10 cellular contexts compared by ENCODE assay signal in genomic region chr4:172962564-172963353, GRCh38.
DNase-seq lines count a peak whose midpoint lies in the region; ATAC-seq and TF ChIP-seq lines count a peak whose summit lies in the region.
"Had no signal": no experiment of that assay in that cellular context is flagged by ENCODE, and none has a peak within 500 bp of the region (broad histone marks: within the 10 kb centered on the region; RNA-seq: fewer than 3 reads in every experiment).

No MANE protein-coding gene starts in this region.

- peaks cover 13% of the 10 kb centered on the region for H3K4me1 ChIP-seq in A673 (ENCODE audit: insufficient read depth, low read length, poor library complexity, severe bottlenecking)

- CTCF ChIA-PET in A673 (lab: Charles Lee): no interaction called here

- no TSS peak for BruUV-seq in A673 (replicated peaks; lab: Mats Ljungman, UMichigan)

- H3K4me3 ChIP-seq in A673 (ENCODE audit: low read depth, low read length, poor library complexity, severe bottlenecking): no peak overlapping the region

- H3K27me3 ChIP-seq in A673 (replicated peaks; ENCODE audit: insufficient read depth, low read depth, low read length, poor library complexity): no peaks in the 10 kb centered on the region

- no peak for TF ChIP-seq CTCF in A673 (conservative IDR thresholded peaks at IDR 0.05; ENCODE audit: low read depth, low read length)

- H3K9me3 ChIP-seq in A673 (ENCODE audit: low read depth, low read length, poor library complexity, severe bottlenecking): no peaks in the 10 kb centered on the region

- H3K36me3 ChIP-seq in A673 (ENCODE audit: insufficient read depth, low read length, poor library complexity, severe bottlenecking): no peaks in the 10 kb centered on the region

- peak overlapping the region; percentile 19 for H3K27ac ChIP-seq in A673 (ENCODE audit: low read depth, low read length, poor library complexity, severe bottlenecking)

- intact Hi-C loops in A673 (cut with micrococcal nuclease; ENCODE audit: unreplicated experiment) (no loop called here), posterior vena cava (cut with DNase I) (no loop called here)

- POLR2A ChIA-PET in A673 (lab: Charles Lee; ENCODE audit: low non-redundant PET): no interaction called here

- DNase-seq in A673 (ENCODE audit: low spot score) (peak; percentile 57), NCI-H1105 (lab: John Stamatoyannopoulos, UW) (peak; percentile 77), amniotic epithelial cell (ENCODE audit: low read depth) (peak; percentile 57), left lobe of liver (ENCODE audit: low spot score) (no peak), posterior vena cava (ENCODE audit: low spot score) (no peak), NCI-H524 treated with DMSO at 0.1 percent for 48 hours (lab: John Stamatoyannopoulos, UW) (no peak)
- DNase-seq: activated naive CD8-positive, alpha-beta T cell treated with anti-CD3 and anti-CD28 coated beads, Interleukin-2, amount 50 U/mL, for 24 hours; CD4-positive, CD25-positive, alpha-beta regulatory T cell had no signal

- ATAC-seq in left lobe of liver (peak; percentile 87), HG03097 (IDR thresholded peaks at IDR 0.05; ENCODE audit: low FRiP score, unreplicated experiment) (no peak), GM19397 (IDR thresholded peaks at IDR 0.05; ENCODE audit: unreplicated experiment) (no peak)
- ATAC-seq: activated naive CD8-positive, alpha-beta T cell treated with anti-CD3 and anti-CD28 coated beads, Interleukin-2, amount 50 U/mL, for 24 hours had no signal

Comparison
In these comparisons a context has a peak if more than half of its experiments do, and no peak if none do; other contexts are left out.
1. DNase-seq: peak in A673 (single experiment), NCI-H1105 (single experiment) and amniotic epithelial cell (single experiment); none in left lobe of liver (single experiment), posterior vena cava (single experiment) and NCI-H524 treated with DMSO at 0.1 percent for 48 hours (single experiment).